Comparison of ENCODE assay signal across 19 cellular contexts in the genomic region with DNA sequence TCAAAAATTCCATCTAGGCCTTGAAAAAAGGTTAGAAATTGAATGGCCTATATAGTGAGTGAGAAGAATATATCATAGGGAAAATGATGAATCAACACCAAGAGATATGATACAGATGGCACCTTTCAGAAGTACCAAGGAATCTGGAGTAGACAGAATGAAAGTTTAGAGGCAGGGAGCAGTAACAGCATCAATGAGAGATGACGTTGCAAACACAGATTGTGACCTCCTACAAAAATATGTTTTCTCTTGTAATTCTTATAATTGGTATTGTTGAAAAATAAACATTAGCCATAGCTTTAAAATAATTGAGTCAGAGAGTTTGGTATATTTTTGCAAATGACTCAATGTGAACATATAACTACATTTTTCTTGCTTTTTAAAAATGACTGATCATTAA.
A peak's percentile ranks its signal among the peaks of the same experiment; 100 is the strongest.
DNase-seq lines count a peak whose midpoint lies in the region; ATAC-seq and TF ChIP-seq lines count a peak whose summit lies in the region.
"Had no signal": no experiment of that assay in that cellular context is flagged by ENCODE, and none has a peak within 500 bp of the region (broad histone marks: within the 10 kb centered on the region; RNA-seq: fewer than 3 reads in every experiment).

No MANE protein-coding gene starts in this region.

- no peak overlapping the region for H2BK5ac ChIP-seq in mesenchymal stem cell (ENCODE audit: low read depth, low read length, poor library complexity, severe bottlenecking)

- no peak overlapping the region for H2BK15ac ChIP-seq in mesenchymal stem cell (ENCODE audit: low read depth, poor library complexity, severe bottlenecking)

- no peaks in the 10 kb centered on the region for H3F3A ChIP-seq in PC-3 (ENCODE audit: low read length, unreplicated experiment)

- H3K4me1 ChIP-seq in PC-3 (ENCODE audit: insufficient read depth, low read length) (no peaks in the 10 kb centered on the region), mesenchymal stem cell (ENCODE audit: control insufficient read depth, insufficient read depth, low read depth, low read length) (peaks cover 5% of the 10 kb centered on the region)

- ATAC-seq in PC-3: no peak
- ATAC-seq in stimulated activated effector memory CD8-positive, alpha-beta T cell treated with anti-CD3 and anti-CD28 coated beads, Interleukin-12 subunit alpha, Interleukin-12 subunit beta, amount 100 ng/mL, for 72 hours: no peak
- ATAC-seq in activated CD4-positive, CD25-positive, alpha-beta regulatory T cell treated with anti-CD3 and anti-CD28 coated beads, Interleukin-2, amount 50 U/mL, for 24 hours: no peak

- H3K36me3 Mint-ChIP-seq in stimulated activated effector memory CD8-positive, alpha-beta T cell treated with anti-CD3 and anti-CD28 coated beads, Interleukin-12 subunit alpha, Interleukin-12 subunit beta, amount 100 ng/mL, for 72 hours: no peaks in the 10 kb centered on the region
- H3K36me3 Mint-ChIP-seq: CD4-positive, CD25-positive, alpha-beta regulatory T cell had no signal

- H3K4me3 Mint-ChIP-seq in stimulated activated effector memory CD8-positive, alpha-beta T cell treated with anti-CD3 and anti-CD28 coated beads, Interleukin-12 subunit alpha, Interleukin-12 subunit beta, amount 100 ng/mL, for 72 hours: no peak overlapping the region
- H3K4me3 Mint-ChIP-seq: CD4-positive, CD25-positive, alpha-beta regulatory T cell had no signal

- H2AFZ ChIP-seq in PC-3 (ENCODE audit: low read length): no peak overlapping the region
- H2AFZ ChIP-seq in mesenchymal stem cell (ENCODE audit: low read depth, low read length): no peak overlapping the region

- CTCF ChIA-PET in PC-3 (lab: Charles Lee): no interaction called here

- H3K4me1 Mint-ChIP-seq in stimulated activated effector memory CD8-positive, alpha-beta T cell treated with anti-CD3 and anti-CD28 coated beads, Interleukin-12 subunit alpha, Interleukin-12 subunit beta, amount 100 ng/mL, for 72 hours: no peaks in the 10 kb centered on the region
- H3K4me1 Mint-ChIP-seq: CD4-positive, CD25-positive, alpha-beta regulatory T cell had no signal

- H3K79me1 ChIP-seq in mesenchymal stem cell (replicated peaks; ENCODE audit: low read length, poor library complexity, severe bottlenecking): no peaks in the 10 kb centered on the region

- H3K4me2 ChIP-seq in PC-3 (ENCODE audit: low read length) (no peak overlapping the region), mesenchymal stem cell (ENCODE audit: low read length, poor library complexity, severe bottlenecking) (no peak overlapping the region)

- TF ChIP-seq CTCF in PC-3 (conservative IDR thresholded peaks at IDR 0.05; ENCODE audit: low read depth, low read length): no peak

- H3K18ac ChIP-seq in mesenchymal stem cell (ENCODE audit: low read depth in 1 of 2, low read length in 2 of 2): no peak overlapping the region

- no peak overlapping the region for H2AK5ac ChIP-seq in mesenchymal stem cell (ENCODE audit: low read length, severe bottlenecking)

- POLR2A ChIA-PET in PC-3 (lab: Charles Lee; ENCODE audit: unreplicated experiment): no interaction called here

- H3K9ac ChIP-seq in PC-3 (ENCODE audit: low read length) (no peak overlapping the region), mesenchymal stem cell (ENCODE audit: low read length) (no peak overlapping the region)

- H4K20me1 ChIP-seq in PC-3 (ENCODE audit: low read length): no peaks in the 10 kb centered on the region

- H4K8ac ChIP-seq in mesenchymal stem cell (ENCODE audit: low read length): no peak overlapping the region

- WGBS in mesenchymal stem cell: no CpG with 5 or more reads among the region's 1 CpG

- no peak overlapping the region for H3K14ac ChIP-seq in mesenchymal stem cell (ENCODE audit: low read length in 2 of 2)

- BruUV-seq in PC-3 (replicated peaks; lab: Mats Ljungman, UMichigan): no TSS peak

- H3K27ac Mint-ChIP-seq in stimulated activated effector memory CD8-positive, alpha-beta T cell treated with anti-CD3 and anti-CD28 coated beads, Interleukin-12 subunit alpha, Interleukin-12 subunit beta, amount 100 ng/mL, for 72 hours: no peak overlapping the region
- H3K27ac Mint-ChIP-seq: CD4-positive, CD25-positive, alpha-beta regulatory T cell had no signal

- H3K79me2 ChIP-seq in PC-3 (ENCODE audit: low read length): no peaks in the 10 kb centered on the region

- H3K4me3 ChIP-seq in PC-3 (ENCODE audit: low read length): no peak overlapping the region
- H3K4me3 ChIP-seq in mesenchymal stem cell (ENCODE audit: insufficient read depth in 1 of 2, low read depth in 1 of 2, low read length in 2 of 2): no peak overlapping the region

- H3K9me3 Mint-ChIP-seq in stimulated activated effector memory CD8-positive, alpha-beta T cell treated with anti-CD3 and anti-CD28 coated beads, Interleukin-12 subunit alpha, Interleukin-12 subunit beta, amount 100 ng/mL, for 72 hours: no peaks in the 10 kb centered on the region

- H3K9me3 ChIP-seq in PC-3 (ENCODE audit: low read length): no peaks in the 10 kb centered on the region
- no peaks in the 10 kb centered on the region for H3K9me3 ChIP-seq in mesenchymal stem cell (ENCODE audit: control insufficient read depth, low read length)

- no peak overlapping the region for H2BK12ac ChIP-seq in mesenchymal stem cell (ENCODE audit: low read length in 2 of 2)

- no peak overlapping the region for H2BK120ac ChIP-seq in mesenchymal stem cell (ENCODE audit: low read depth, low read length)

- no peak overlapping the region for H3K4ac ChIP-seq in mesenchymal stem cell (ENCODE audit: low read depth in 1 of 2, low read length in 2 of 2)

- H3K36me3 ChIP-seq in PC-3 (ENCODE audit: low read depth, low read length): no peaks in the 10 kb centered on the region
- H3K36me3 ChIP-seq in mesenchymal stem cell (ENCODE audit: control insufficient read depth in 1 of 2, insufficient read depth in 2 of 2, low read depth in 1 of 2, low read length in 2 of 2): no peaks in the 10 kb centered on the region

- no peak overlapping the region for H3K23ac ChIP-seq in mesenchymal stem cell (ENCODE audit: low read length in 2 of 2)

- peak; percentile 53 for DNase-seq in EL
- peak; percentile 13 for DNase-seq in PC-3
- DNase-seq in fibroblast of gingiva (ENCODE audit: low read depth): peak; percentile 10
- DNase-seq in mesenchymal stem cell: no peak
- DNase-seq in stimulated activated effector memory CD8-positive, alpha-beta T cell treated with anti-CD3 and anti-CD28 coated beads, Interleukin-12 subunit alpha, Interleukin-12 subunit beta, amount 100 ng/mL, for 72 hours (ENCODE audit: low spot score in 2 of 2): no peak
- no peak for DNase-seq in COLO668 (lab: John Stamatoyannopoulos, UW; ENCODE audit: unreplicated experiment)
- DNase-seq in stimulated activated CD4-positive, alpha-beta T cell treated with anti-CD3 and anti-CD28 coated beads, Interleukin-15, amount 100 ng/mL, for 24 hours: no peak
- DNase-seq: CD4-positive, CD25-positive, alpha-beta regulatory T cell; COR-L47; DMS79; KG1; NCI-H1092; NCI-H1436 treated with DMSO at 0.1 percent for 48 hours; NCI-H2081; NCI-H446; NCI-H526 treated with DMSO at 0.1 percent for 48 hours; OCI-M1; Right ventricle myocardium superior had no signal

- no peaks in the 10 kb centered on the region for H3K9me2 ChIP-seq in PC-3 (replicated peaks; ENCODE audit: low read length)

- no peaks in the 10 kb centered on the region for H3K27me3 ChIP-seq in PC-3 (ENCODE audit: low read length)
- H3K27me3 ChIP-seq in mesenchymal stem cell (ENCODE audit: control insufficient read depth in 1 of 2, insufficient read depth in 1 of 2, low read length in 2 of 2): no peaks in the 10 kb centered on the region

- H3K27ac ChIP-seq in PC-3 (ENCODE audit: low read length): no peak overlapping the region
- H3K27ac ChIP-seq in mesenchymal stem cell (ENCODE audit: low read length, poor library complexity, severe bottlenecking): peak overlapping the region; percentile 74

- intact Hi-C loops in PC-3 (cut with micrococcal nuclease): loop anchor here (10.0 kb wide), 1 partner anchor 465 kb away; no protein-coding TSS in a partner anchor

- H4K91ac ChIP-seq in mesenchymal stem cell (ENCODE audit: low read length): no peak overlapping the region

Comparison
In these comparisons a context has a peak if more than half of its experiments do, and no peak if none do; other contexts are left out.
1. DNase-seq: peak in EL (single experiment), PC-3 (single experiment) and fibroblast of gingiva (single experiment); none in mesenchymal stem cell (single experiment), stimulated activated effector memory CD8-positive, alpha-beta T cell treated with anti-CD3 and anti-CD28 coated beads, Interleukin-12 subunit alpha, Interleukin-12 subunit beta, amount 100 ng/mL, for 72 hours (0 of 2), COLO668 (single experiment) and stimulated activated CD4-positive, alpha-beta T cell treated with anti-CD3 and anti-CD28 coated beads, Interleukin-15, amount 100 ng/mL, for 24 hours (single experiment).